In genomic region chr5:96259211-96259772, GRCh38 we compare ENCODE assay signal across 8 cellular contexts.
DNase-seq lines count a peak whose midpoint lies in the region; ATAC-seq, FAIRE-seq and TF ChIP-seq lines count a peak whose summit lies in the region.

No MANE protein-coding gene starts in this region.

- 47 to 66% methylated on average over 2 of the region's 2 CpGs for WGBS in body of pancreas, 2 donors

- H3K4me3 ChIP-seq in body of pancreas, result no peak overlapping the region
- no peak overlapping the region for H3K4me3 ChIP-seq in kidney (ENCODE audit: low read length in 2 of 2)

- H3K4me1 ChIP-seq in body of pancreas (peaks cover 36% of the 10 kb centered on the region), kidney (ENCODE audit: control insufficient read depth in 1 of 2, insufficient read depth in 1 of 2, low read depth in 1 of 2, low read length in 2 of 2) (no peaks in the 10 kb centered on the region)

- H3K36me3 ChIP-seq in body of pancreas (replicated peaks in 1 of 2; ENCODE audit: insufficient read depth in 1 of 2, low read depth in 2 of 2) (no peaks in the 10 kb centered on the region), kidney (ENCODE audit: control insufficient read depth in 1 of 2, insufficient read depth in 2 of 2, low read length in 2 of 2) (no peaks in the 10 kb centered on the region)

- no peak for TF ChIP-seq CTCF in body of pancreas (IDR thresholded peaks at IDR 0.05)
- TF ChIP-seq CTCF in kidney (IDR thresholded peaks at IDR 0.05; ENCODE audit: borderline replicate concordance, extremely low read depth, insufficient read depth), result no peak

- H3K27ac ChIP-seq in body of pancreas (no peak overlapping the region), kidney (ENCODE audit: low read depth in 2 of 2, low read length in 2 of 2) (no peak overlapping the region)

- DNase-seq in GM03348 (ENCODE audit: low spot score) (peak; percentile 27), HS-5 (ENCODE audit: low read depth) (peak; percentile 65), body of pancreas (no peak), myocyte (ENCODE audit: low read depth) (peak; percentile 51), COLO668 (lab: John Stamatoyannopoulos, UW; ENCODE audit: unreplicated experiment) (no peak), NCI-H510A treated with DMSO at 0.1 percent for 48 hours (lab: John Stamatoyannopoulos, UW) (no peak), kidney (no peak)

- no peak overlapping the region for H3K9ac ChIP-seq in kidney (ENCODE audit: low read length in 2 of 2)

- intact Hi-C loops in body of pancreas (cut with DNase I), result no loop called here
- intact Hi-C loops in kidney (cut with DNase I), result no loop called here

- no peaks in the 10 kb centered on the region for H3K9me3 ChIP-seq in body of pancreas
- H3K9me3 ChIP-seq in kidney (ENCODE audit: control insufficient read depth in 1 of 2, low read length in 2 of 2), result no peaks in the 10 kb centered on the region

- TF ChIP-seq POLR2A in body of pancreas (IDR thresholded peaks at IDR 0.05), result no peak

- H3K27me3 ChIP-seq in body of pancreas, result no peaks in the 10 kb centered on the region

- no peak for FAIRE-seq in kidney (lab: Jason Lieb, UNC)

- peak; percentile 59 for ATAC-seq in body of pancreas
- no peak for ATAC-seq in GM18873 (IDR thresholded peaks at IDR 0.05; ENCODE audit: low FRiP score, unreplicated experiment)

Comparison
In these comparisons a context has a peak if more than half of its experiments do, and no peak if none do; other contexts are left out.
1. DNase-seq: peak in GM03348 (single experiment), HS-5 (single experiment) and myocyte (single experiment); none in body of pancreas (0 of 4), COLO668 (single experiment), NCI-H510A treated with DMSO at 0.1 percent for 48 hours (single experiment) and kidney (single experiment).